ENCODE assay signal across 21 cellular contexts in the genomic region with DNA sequence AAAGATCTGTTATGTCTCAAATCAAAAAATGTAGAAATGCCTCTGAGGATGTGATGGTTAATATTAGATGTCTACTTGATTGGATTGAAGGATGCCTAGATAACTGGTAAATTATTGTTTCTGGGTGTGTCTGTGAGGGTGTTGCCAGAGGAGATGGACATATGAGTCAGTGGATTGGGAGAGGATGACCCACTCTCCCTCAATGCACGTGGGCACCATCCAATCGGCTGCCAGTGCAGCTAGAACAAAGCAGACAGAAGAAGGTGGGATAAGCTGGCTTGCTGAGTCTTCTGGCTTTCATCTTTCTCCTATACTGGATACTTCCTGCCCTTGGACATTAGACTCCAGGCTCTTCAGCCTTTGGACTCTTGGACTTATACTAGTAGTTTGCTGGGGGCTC.
DNase-seq lines count a peak whose midpoint lies in the region; ATAC-seq, FAIRE-seq and TF ChIP-seq lines count a peak whose summit lies in the region.
"Had no signal": no experiment of that assay in that cellular context is flagged by ENCODE, and none has a peak within 500 bp of the region (broad histone marks: within the 10 kb centered on the region; RNA-seq: fewer than 3 reads in every experiment).

No MANE protein-coding gene starts in this region.

- no peaks in the 10 kb centered on the region for H3K9me3 ChIP-seq in breast epithelium
- H3K9me3 ChIP-seq in mucosa of descending colon: no peaks in the 10 kb centered on the region
- no peaks in the 10 kb centered on the region for H3K9me3 ChIP-seq in PC-3 (ENCODE audit: low read length)

- H3K9ac ChIP-seq in PC-3 (ENCODE audit: low read length): no peak overlapping the region

- H3K4me1 Mint-ChIP-seq in MCF 10A (ENCODE audit: insufficient read depth, unreplicated experiment): peaks cover 11% of the 10 kb centered on the region
- H3K4me1 Mint-ChIP-seq: CD4-positive, alpha-beta memory T cell had no signal

- no peak overlapping the region for H3K4me3 ChIP-seq in breast epithelium
- no peak overlapping the region for H3K4me3 ChIP-seq in bronchial epithelial cell (ENCODE audit: low read depth, low read length)
- H3K4me3 ChIP-seq in mucosa of descending colon: no peak overlapping the region
- no peak overlapping the region for H3K4me3 ChIP-seq in PC-3 (ENCODE audit: low read length)

- H3K36me3 ChIP-seq in breast epithelium (no peaks in the 10 kb centered on the region), bronchial epithelial cell (ENCODE audit: control insufficient read depth, insufficient read depth, low read length) (no peaks in the 10 kb centered on the region), mucosa of descending colon (ENCODE audit: low read depth) (no peaks in the 10 kb centered on the region), PC-3 (ENCODE audit: low read depth, low read length) (no peaks in the 10 kb centered on the region)

- H3K27ac Mint-ChIP-seq in MCF 10A (ENCODE audit: low read depth, unreplicated experiment): no peak overlapping the region
- H3K27ac Mint-ChIP-seq: CD4-positive, alpha-beta memory T cell had no signal

- intact Hi-C loops in MCF 10A (cut with micrococcal nuclease): no loop called here
- intact Hi-C loops in breast epithelium (cut with DNase I; ENCODE audit: low total_unique reads): no loop called here
- intact Hi-C loops in mucosa of descending colon (cut with DNase I, micrococcal nuclease): no loop called here
- intact Hi-C loops in PC-3 (cut with micrococcal nuclease): no loop called here

- no peak overlapping the region for H2AFZ ChIP-seq in PC-3 (ENCODE audit: low read length)

- BruUV-seq in MCF 10A (replicated peaks; lab: Mats Ljungman, UMichigan) (no TSS peak), PC-3 (replicated peaks; lab: Mats Ljungman, UMichigan) (no TSS peak)

- DNase-seq in MCF 10A (ENCODE audit: unreplicated experiment) (peak; percentile 18), breast epithelium (ENCODE audit: low spot score in 2 of 2) (no peak), bronchial epithelial cell (ENCODE audit: low read depth) (peak; percentile 52), islet precursor cell (peak; percentile 10), mucosa of descending colon (no peak), SIG-M5 treated with dmso at 0.1 percent for 504 hours (lab: John Stamatoyannopoulos, UW; ENCODE audit: unreplicated experiment) (no peak), PC-3 (no peak)
- DNase-seq: 8988T; CD4-positive, alpha-beta memory T cell; COR-L47; DMS53; Karpas-422; NCI-H1105 treated with DMSO at 0.1 percent for 48 hours; NCI-H2081; NCI-H2227 treated with DMSO at 0.1 percent for 48 hours; NCI-H526 treated with DMSO at 0.1 percent for 48 hours; RPMI8226; SHP77 had no signal

- H4K20me1 ChIP-seq in PC-3 (ENCODE audit: low read length): no peaks in the 10 kb centered on the region

- H3K27ac ChIP-seq in breast epithelium (no peak overlapping the region), PC-3 (ENCODE audit: low read length) (no peak overlapping the region)
- H3K27ac ChIP-seq: HL-60 had no signal

- H3K4me1 ChIP-seq in breast epithelium (no peaks in the 10 kb centered on the region), mucosa of descending colon (ENCODE audit: low read depth) (no peaks in the 10 kb centered on the region), PC-3 (ENCODE audit: insufficient read depth, low read length) (no peaks in the 10 kb centered on the region)

- H3K27me3 Mint-ChIP-seq in MCF 10A (ENCODE audit: insufficient read depth, unreplicated experiment): no peaks in the 10 kb centered on the region

- no peaks in the 10 kb centered on the region for H3K79me2 ChIP-seq in PC-3 (ENCODE audit: low read length)

- POLR2A ChIA-PET in MCF 10A (lab: Yijun Ruan, JAX) (interaction anchor here (1.2 kb wide), 1 partner anchor 14 kb away, joined by 3 read pairs; no protein-coding TSS in a partner anchor), PC-3 (lab: Charles Lee; ENCODE audit: unreplicated experiment) (no interaction called here)

- no peaks in the 10 kb centered on the region for H3K9me2 ChIP-seq in PC-3 (replicated peaks; ENCODE audit: low read length)

- H3F3A ChIP-seq in PC-3 (ENCODE audit: low read length, unreplicated experiment): no peaks in the 10 kb centered on the region

- H3K27me3 ChIP-seq in breast epithelium: no peaks in the 10 kb centered on the region
- H3K27me3 ChIP-seq in bronchial epithelial cell (ENCODE audit: control insufficient read depth, insufficient read depth, low read length): no peaks in the 10 kb centered on the region
- no peaks in the 10 kb centered on the region for H3K27me3 ChIP-seq in PC-3 (ENCODE audit: low read length)

- H3K4me3 Mint-ChIP-seq in MCF 10A (ENCODE audit: unreplicated experiment): no peak overlapping the region
- H3K4me3 Mint-ChIP-seq: CD4-positive, alpha-beta memory T cell had no signal

- ATAC-seq in mucosa of descending colon: no peak
- ATAC-seq in GM21825 (IDR thresholded peaks at IDR 0.05; ENCODE audit: unreplicated experiment): no peak
- ATAC-seq in PC-3: no peak
- ATAC-seq: HCT116 had no signal

- H3K9me3 Mint-ChIP-seq in MCF 10A (ENCODE audit: unreplicated experiment): no peaks in the 10 kb centered on the region

- peak; percentile 28 for FAIRE-seq in bronchial epithelial cell (lab: Jason Lieb, UNC)

- CTCF ChIA-PET in MCF 10A (lab: Yijun Ruan, JAX) (interaction anchor here (1.1 kb wide), 1 partner anchor 9 kb away, joined by 5 read pairs; no protein-coding TSS in a partner anchor), PC-3 (lab: Charles Lee) (no interaction called here)

- H3K36me3 Mint-ChIP-seq in MCF 10A (ENCODE audit: insufficient read depth, unreplicated experiment): no peaks in the 10 kb centered on the region
- H3K36me3 Mint-ChIP-seq: CD4-positive, alpha-beta memory T cell had no signal

- TF ChIP-seq POLR2A in breast epithelium (IDR thresholded peaks at IDR 0.05): no peak

- TF ChIP-seq CTCF in MCF 10A (IDR thresholded peaks at IDR 0.05; ENCODE audit: unreplicated experiment): no peak
- TF ChIP-seq CTCF in breast epithelium (IDR thresholded peaks at IDR 0.05): no peak
- no peak for TF ChIP-seq CTCF in bronchial epithelial cell (IDR thresholded peaks at IDR 0.05; ENCODE audit: insufficient read depth, low read length, severe bottlenecking)
- no peak for TF ChIP-seq CTCF in mucosa of descending colon (IDR thresholded peaks at IDR 0.05)
- no peak for TF ChIP-seq CTCF in PC-3 (conservative IDR thresholded peaks at IDR 0.05; ENCODE audit: low read depth, low read length)

- no peak overlapping the region for H3K4me2 ChIP-seq in PC-3 (ENCODE audit: low read length)

Comparison
In these comparisons a context has a peak if more than half of its experiments do, and no peak if none do; other contexts are left out.
1. DNase-seq: peak in MCF 10A (single experiment), bronchial epithelial cell (single experiment) and islet precursor cell (single experiment); none in breast epithelium (0 of 2), mucosa of descending colon (0 of 3), SIG-M5 treated with dmso at 0.1 percent for 504 hours (single experiment) and PC-3 (single experiment).